In the genomic region with DNA sequence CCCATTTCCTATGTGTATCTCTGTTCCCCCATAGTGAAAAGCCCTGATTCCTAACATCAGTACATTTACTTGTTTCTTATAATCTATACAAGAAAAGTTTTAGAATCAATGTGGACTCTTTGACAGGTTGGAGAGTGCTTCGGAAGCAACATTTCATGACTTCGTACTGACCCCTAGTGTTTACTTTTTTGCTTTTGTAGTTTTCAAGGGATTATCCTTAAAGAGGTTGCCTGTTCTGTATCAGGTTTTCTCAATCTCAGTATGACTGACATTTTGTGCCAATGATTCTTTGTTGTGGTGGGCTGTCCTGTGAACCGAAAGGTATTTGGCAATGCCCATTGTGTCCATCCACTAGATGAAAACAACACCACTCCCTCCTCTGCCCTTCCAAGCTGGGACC, we compare ENCODE assay signal across 8 cellular contexts. TPM values are rescaled to one million over a fixed set of nuclear protein-coding genes. Genes with fewer than 3 reads are reported as not detected.
DNase-seq lines count a peak whose midpoint lies in the region; ATAC-seq and TF ChIP-seq lines count a peak whose summit lies in the region.

No MANE protein-coding gene starts in this region.

- H3K4me3 ChIP-seq in MM.1S (ENCODE audit: low read length) (no peak overlapping the region), astrocyte of the cerebellum (ENCODE audit: low read depth, low read length) (no peak overlapping the region)

- TF ChIP-seq CTCF in MM.1S (IDR thresholded peaks at IDR 0.05; ENCODE audit: low read length) (peak; percentile 64), astrocyte of the cerebellum (IDR thresholded peaks at IDR 0.05; ENCODE audit: low read depth, low read length, missing control alignments) (peak; percentile 55)

- no peaks in the 10 kb centered on the region for H3F3A ChIP-seq in MM.1S (ENCODE audit: insufficient read depth, low read length)

- H3K27me3 ChIP-seq in MM.1S (replicated peaks; ENCODE audit: insufficient read depth, low read length): no peaks in the 10 kb centered on the region

- H3K27ac ChIP-seq in MM.1S (ENCODE audit: low read length): no peak overlapping the region

- DNase-seq in EH (ENCODE audit: low read depth) (peak; percentile 66), MM.1S (peak; percentile 68), astrocyte of the cerebellum (ENCODE audit: low read depth) (peak; percentile 19), myocyte (ENCODE audit: low read depth) (peak; percentile 64)
- no peak for DNase-seq in activated effector memory CD4-positive, alpha-beta T cell treated with anti-CD3 and anti-CD28 coated beads, Interleukin-2, amount 50 U/mL, for 16 hours
- DNase-seq in central memory CD4-positive, alpha-beta T cell: no peak

- no peaks in the 10 kb centered on the region for H3K36me3 ChIP-seq in MM.1S (replicated peaks; ENCODE audit: insufficient read depth, low read length)

- in situ Hi-C loops in astrocyte of the cerebellum (cut with HindIII; ENCODE audit: low sequenced_read_pairs): loop anchor here (25.0 kb wide), 1 partner anchor 332 kb away; no protein-coding TSS in a partner anchor

- H3K9ac ChIP-seq in MM.1S (ENCODE audit: low read length): no peak overlapping the region

- no peaks in the 10 kb centered on the region for H3K9me2 ChIP-seq in MM.1S (replicated peaks; ENCODE audit: insufficient read depth, low read length)

- H3K4me1 ChIP-seq in MM.1S (ENCODE audit: low read length): peaks cover 10% of the 10 kb centered on the region

- ATAC-seq in GM21526 (IDR thresholded peaks at IDR 0.05; ENCODE audit: low FRiP score, unreplicated experiment) (peak; percentile 60), HG03039 (IDR thresholded peaks at IDR 0.05; ENCODE audit: unreplicated experiment) (no peak)

- no peak overlapping the region for H2AFZ ChIP-seq in MM.1S (ENCODE audit: low read length)

- no peaks in the 10 kb centered on the region for H3K9me3 ChIP-seq in MM.1S (replicated peaks; ENCODE audit: insufficient read depth, low read length)

- H3K4me2 ChIP-seq in MM.1S (ENCODE audit: low read depth, low read length): no peak overlapping the region

- no peaks in the 10 kb centered on the region for H3K79me2 ChIP-seq in MM.1S (ENCODE audit: low read length)

- H4K20me1 ChIP-seq in MM.1S (ENCODE audit: insufficient read depth, low read length): no peaks in the 10 kb centered on the region

RNA-seq across cellular contexts. Expression of a gene that starts 43.3 kb away (rescaled TPM):
- 0.40 and 1.3 TPM in 2 replicates for total RNA-seq in myocyte
- polyA plus RNA-seq in myocyte (2012): 0.45 TPM

Comparison
In these comparisons a context has a peak if more than half of its experiments do, and no peak if none do; other contexts are left out.
1. DNase-seq: peak in EH (single experiment), MM.1S (single experiment), astrocyte of the cerebellum (single experiment) and myocyte (single experiment); none in activated effector memory CD4-positive, alpha-beta T cell treated with anti-CD3 and anti-CD28 coated beads, Interleukin-2, amount 50 U/mL, for 16 hours (single experiment) and central memory CD4-positive, alpha-beta T cell (single experiment).